ENCODE assay signal across 25 cellular contexts in genomic region chr17:80358131-80358530, GRCh38. TPM values are rescaled to one million over a fixed set of nuclear protein-coding genes. Genes with fewer than 3 reads are reported as not detected.
DNase-seq lines count a peak whose midpoint lies in the region; ATAC-seq, FAIRE-seq and TF ChIP-seq lines count a peak whose summit lies in the region.
"Had no signal": no experiment of that assay in that cellular context is flagged by ENCODE, and none has a peak within 500 bp of the region (broad histone marks: within the 10 kb centered on the region; RNA-seq: fewer than 3 reads in every experiment).

No MANE protein-coding gene starts in this region.

- H3K9me3 ChIP-seq in heart right ventricle (no peaks in the 10 kb centered on the region), osteoblast (ENCODE audit: low read depth, low read length) (no peaks in the 10 kb centered on the region), tibial artery (no peaks in the 10 kb centered on the region), lower lobe of right lung (no peaks in the 10 kb centered on the region)

- no peak for ATAC-seq in heart right ventricle
- no peak for ATAC-seq in lower lobe of right lung
- ATAC-seq: GM12878 had no signal

- no peaks in the 10 kb centered on the region for H3K79me2 ChIP-seq in osteoblast (ENCODE audit: insufficient read depth, low read length)

- no peak overlapping the region for H2AFZ ChIP-seq in osteoblast (ENCODE audit: low read length)
- H2AFZ ChIP-seq: GM23248 had no signal

- FAIRE-seq in bronchial epithelial cell (lab: Jason Lieb, UNC): peak; percentile 13
- FAIRE-seq: GM12878, RCC 7860 had no signal

- peaks cover 2% of the 10 kb centered on the region for H4K20me1 ChIP-seq in osteoblast (ENCODE audit: insufficient read depth, low read length)

- H3K4me3 ChIP-seq in heart right ventricle: no peak overlapping the region
- H3K4me3 ChIP-seq in bronchial epithelial cell (ENCODE audit: low read depth, low read length): no peak overlapping the region
- H3K4me3 ChIP-seq in osteoblast (ENCODE audit: insufficient read depth, low read length): no peak overlapping the region
- H3K4me3 ChIP-seq in tibial artery: no peak overlapping the region
- no peak overlapping the region for H3K4me3 ChIP-seq in lower lobe of right lung
- H3K4me3 ChIP-seq: GM12878, GM23248 had no signal

- H3K4me2 ChIP-seq in osteoblast (ENCODE audit: insufficient read depth, low read length): no peak overlapping the region

- peak; percentile 6 for DNase-seq in cardiac septum (ENCODE audit: low spot score)
- no peak for DNase-seq in heart right ventricle
- no peak for DNase-seq in bronchial epithelial cell (ENCODE audit: low read depth)
- DNase-seq in osteoblast (ENCODE audit: insufficient read length, low spot score, missing footprints): peak; percentile 3
- DNase-seq in tibial artery: peak; percentile 14 to 25
- DNase-seq in lower lobe of right lung: no peak
- no peak for DNase-seq in NCI-H2227 (lab: John Stamatoyannopoulos, UW; ENCODE audit: unreplicated experiment)
- DNase-seq: C1 segment of cervical spinal cord; CD8-positive, alpha-beta memory T cell; DMS 273 treated with DMSO at 0.1 percent for 48 hours; DMS79; EL; GDM1; GM23248; H7; Karpas-422; NCI-H1092; NCI-H1436; NCI-H187; NCI-H2081 treated with DMSO at 0.1 percent for 48 hours; NCI-H446; NCI-H524 treated with DMSO at 0.1 percent for 48 hours; NCI-H774 had no signal

- intact Hi-C loops in cardiac septum (cut with DNase I) (no loop called here), heart right ventricle (cut with DNase I) (no loop called here), tibial artery (cut with DNase I; ENCODE audit: low total_unique reads) (no loop called here), lower lobe of right lung (cut with DNase I) (no loop called here)

- H3K4me1 ChIP-seq in heart right ventricle (peaks cover 0 to 10% (median 5%) of the 10 kb centered on the region in 9 donors), osteoblast (ENCODE audit: insufficient read depth, low read length) (peaks cover 1% of the 10 kb centered on the region), tibial artery (no peaks in the 10 kb centered on the region), lower lobe of right lung (no peaks in the 10 kb centered on the region)

- no peak for TF ChIP-seq CTCF in heart right ventricle (IDR thresholded peaks at IDR 0.05)
- TF ChIP-seq CTCF in bronchial epithelial cell (IDR thresholded peaks at IDR 0.05; ENCODE audit: insufficient read depth, low read length, severe bottlenecking): no peak
- no peak for TF ChIP-seq CTCF in osteoblast (IDR thresholded peaks at IDR 0.05; ENCODE audit: extremely low read depth, low read depth, low read length)
- TF ChIP-seq CTCF in tibial artery (IDR thresholded peaks at IDR 0.05): no peak
- no peak for TF ChIP-seq CTCF in lower lobe of right lung (IDR thresholded peaks at IDR 0.05)

- H3K36me3 ChIP-seq in heart right ventricle (peaks cover 4 to 95% (median 63%) of the 10 kb centered on the region in 9 donors), bronchial epithelial cell (ENCODE audit: control insufficient read depth, insufficient read depth, low read length) (peaks cover 32% of the 10 kb centered on the region), osteoblast (ENCODE audit: insufficient read depth, low read length) (peaks cover 76% of the 10 kb centered on the region), tibial artery (peaks cover 78 to 90% (median 80%) of the 10 kb centered on the region in 3 donors), lower lobe of right lung (peaks cover 95% of the 10 kb centered on the region)

- H3K27ac ChIP-seq in heart right ventricle: no peak overlapping the region
- no peak overlapping the region for H3K27ac ChIP-seq in osteoblast (ENCODE audit: low read depth, low read length)
- no peak overlapping the region for H3K27ac ChIP-seq in tibial artery
- H3K27ac ChIP-seq in lower lobe of right lung: no peak overlapping the region
- H3K27ac ChIP-seq: GM23248 had no signal

- 92 to 96% methylated on average over 9 of the region's 9 CpGs for WGBS in heart right ventricle, 2 donors

- H3K27me3 ChIP-seq in heart right ventricle (no peaks in the 10 kb centered on the region), bronchial epithelial cell (ENCODE audit: control insufficient read depth, insufficient read depth, low read length) (no peaks in the 10 kb centered on the region), osteoblast (ENCODE audit: insufficient read depth, low read length) (no peaks in the 10 kb centered on the region), tibial artery (no peaks in the 10 kb centered on the region), lower lobe of right lung (ENCODE audit: low read depth) (no peaks in the 10 kb centered on the region)

RNA-seq across cellular contexts. Expression of gene ENDOV, which starts 56.8 kb away (rescaled TPM):
- 12.8 TPM for total RNA-seq in cardiac septum
- total RNA-seq in heart right ventricle: 10 to 100 TPM in 8 of 10 donors, 1 to 10 TPM in 2; 9.0 to 19.9 (median 13.5) TPM
- polyA plus RNA-seq in heart right ventricle: 10 to 100 TPM in 1 of 2 donors, 1 to 10 TPM in 1; 7.7 to 12.3 TPM
- 19.5 and 20.6 TPM in 2 replicates for total RNA-seq in bronchial epithelial cell
- total RNA-seq in osteoblast: 19.5 and 25.9 TPM in 2 replicates
- total RNA-seq in lower lobe of right lung: 23.4 TPM

Comparison
In these comparisons a context has a peak if more than half of its experiments do, and no peak if none do; other contexts are left out.
1. DNase-seq: peak in cardiac septum (single experiment), osteoblast (single experiment) and tibial artery (2 of 2); none in heart right ventricle (0 of 2), bronchial epithelial cell (single experiment), lower lobe of right lung (single experiment) and NCI-H2227 (single experiment).